Comparison of ENCODE assay signal across 14 cellular contexts in the genomic region with DNA sequence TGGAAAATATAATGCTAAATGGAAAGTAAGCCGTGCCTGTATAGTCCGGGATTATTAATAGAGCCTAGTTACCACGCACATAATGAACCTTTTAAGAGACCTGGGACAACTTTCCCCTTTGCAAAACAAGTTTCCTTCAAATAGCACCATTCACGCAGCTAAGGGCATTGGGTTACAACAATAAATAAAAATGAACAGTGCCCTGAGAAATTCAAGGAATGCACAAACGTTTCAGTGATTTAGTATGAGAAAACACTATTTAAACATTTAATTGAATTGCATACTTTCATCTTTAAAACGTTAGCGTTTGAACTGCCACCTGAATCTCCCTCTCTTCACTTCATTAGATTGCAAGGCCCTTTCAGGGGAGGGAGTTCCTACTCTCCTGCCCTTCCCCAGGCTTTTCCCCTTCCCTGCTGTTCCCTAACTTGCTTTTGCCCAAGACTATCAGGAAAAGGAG. TPM values are rescaled to one million over a fixed set of nuclear protein-coding genes. Genes with fewer than 3 reads are reported as not detected.
A peak's percentile ranks its signal among the peaks of the same experiment; 100 is the strongest.
DNase-seq lines count a peak whose midpoint lies in the region; ATAC-seq and TF ChIP-seq lines count a peak whose summit lies in the region.
"Had no signal": no experiment of that assay in that cellular context is flagged by ENCODE, and none has a peak within 500 bp of the region (broad histone marks: within the 10 kb centered on the region; RNA-seq: fewer than 3 reads in every experiment).

No MANE protein-coding gene starts in this region.

- DNase-seq in HAP-1 (ENCODE audit: low spot score in 2 of 2) (peak; percentile 64 to 93), amniotic epithelial cell (ENCODE audit: low read depth) (peak; percentile 76), thyroid gland (no peak), mucosa of gallbladder (ENCODE audit: low spot score) (no peak), cerebellar nuclear complex (lab: John Stamatoyannopoulos, UW) (no peak)
- DNase-seq: activated CD4-positive, alpha-beta T cell treated with anti-CD3 and anti-CD28 coated beads for 36 hours; activated naive CD4-positive, alpha-beta T cell treated with anti-CD3 and anti-CD28 coated beads for 36 hours; NCI-H2081; stimulated activated CD4-positive, alpha-beta T cell treated with anti-CD3 and anti-CD28 coated beads, Interleukin-12 subunit alpha, Interleukin-12 subunit beta, amount 100 ng/mL, for 4 hours; stimulated activated naive CD8-positive, alpha-beta T cell treated with anti-CD3 and anti-CD28 coated beads, Interleukin-15, Interleukin-2, amounts not matched to agents 100 U/mL and 50 U/mL, for 24 hours had no signal

- peak overlapping the region; percentile 24 for H3K9ac ChIP-seq in iPS-15b (ENCODE audit: low read depth, low read length)

- H3K4me1 ChIP-seq in HAP-1 (peaks cover 53% of the 10 kb centered on the region), iPS-15b (ENCODE audit: control insufficient read depth, insufficient read depth, low read length) (peaks cover 12% of the 10 kb centered on the region), thyroid gland (peaks cover 94 to 100% of the 10 kb centered on the region in 2 donors)

- intact Hi-C loops in thyroid gland (cut with DNase I): no loop called here

- no peaks in the 10 kb centered on the region; the same call in 1 of the 2 replicates for H3K36me3 ChIP-seq in HAP-1 (replicated peaks)
- no peaks in the 10 kb centered on the region for H3K36me3 ChIP-seq in iPS-15b (ENCODE audit: control insufficient read depth, insufficient read depth, low read length)
- no peaks in the 10 kb centered on the region for H3K36me3 ChIP-seq in thyroid gland

- WGBS in thyroid gland, 2 donors: 16 to 17% methylated on average over 7 of the region's 7 CpGs

- no peak overlapping the region for H3K4me3 ChIP-seq in HAP-1
- H3K4me3 ChIP-seq in iPS-15b (ENCODE audit: low read depth, low read length): no peak overlapping the region
- H3K4me3 ChIP-seq in thyroid gland (replicated peaks in 1 of 3): no peak overlapping the region
- H3K4me3 ChIP-seq: lung had no signal

- H3K9me3 ChIP-seq in HAP-1: no peaks in the 10 kb centered on the region
- no peaks in the 10 kb centered on the region for H3K9me3 ChIP-seq in iPS-15b (ENCODE audit: control insufficient read depth, insufficient read depth, low read length)
- H3K9me3 ChIP-seq in thyroid gland: no peaks in the 10 kb centered on the region

- no peaks in the 10 kb centered on the region for H3K27me3 ChIP-seq in HAP-1 (ENCODE audit: low read depth)
- no peaks in the 10 kb centered on the region for H3K27me3 ChIP-seq in iPS-15b (ENCODE audit: control insufficient read depth, insufficient read depth, low read length)
- no peaks in the 10 kb centered on the region for H3K27me3 ChIP-seq in thyroid gland

- no peak for TF ChIP-seq CTCF in thyroid gland (IDR thresholded peaks at IDR 0.05)

- ATAC-seq in HG02642 (IDR thresholded peaks at IDR 0.05; ENCODE audit: poor library complexity, unreplicated experiment): no peak
- ATAC-seq: activated CD4-positive, alpha-beta T cell treated with anti-CD3 and anti-CD28 coated beads for 36 hours; HepG2; stimulated activated naive CD8-positive, alpha-beta T cell treated with anti-CD3 and anti-CD28 coated beads, Interleukin-15, Interleukin-2, amounts not matched to agents 100 U/mL and 50 U/mL, for 24 hours had no signal

- in situ Hi-C loops in HAP-1 (cut with MboI; ENCODE audit: low sequenced_read_pairs): no loop called here

- peak overlapping the region; percentile 64 to 84 (median 83) for H3K27ac ChIP-seq in thyroid gland

- peak in 1 of 2 donors; percentile 14 for TF ChIP-seq POLR2A in thyroid gland (IDR thresholded peaks at IDR 0.05)

RNA-seq across cellular contexts. Expression of gene SMAD6, which starts 46.3 kb away (rescaled TPM):
- 100 to 1,000 TPM in 1 of 4 donors, 10 to 100 TPM in 3; 59.3 to 118 (median 62.3) TPM for total RNA-seq in thyroid gland
- total RNA-seq in mucosa of gallbladder: 50.5 TPM

Comparison
In these comparisons a context has a peak if more than half of its experiments do, and no peak if none do; other contexts are left out.
1. DNase-seq: peak in HAP-1 (2 of 2) and amniotic epithelial cell (single experiment); none in thyroid gland (0 of 2), mucosa of gallbladder (single experiment) and cerebellar nuclear complex (0 of 2).